ENCODE assay signal across 8 cellular contexts in the genomic region with DNA sequence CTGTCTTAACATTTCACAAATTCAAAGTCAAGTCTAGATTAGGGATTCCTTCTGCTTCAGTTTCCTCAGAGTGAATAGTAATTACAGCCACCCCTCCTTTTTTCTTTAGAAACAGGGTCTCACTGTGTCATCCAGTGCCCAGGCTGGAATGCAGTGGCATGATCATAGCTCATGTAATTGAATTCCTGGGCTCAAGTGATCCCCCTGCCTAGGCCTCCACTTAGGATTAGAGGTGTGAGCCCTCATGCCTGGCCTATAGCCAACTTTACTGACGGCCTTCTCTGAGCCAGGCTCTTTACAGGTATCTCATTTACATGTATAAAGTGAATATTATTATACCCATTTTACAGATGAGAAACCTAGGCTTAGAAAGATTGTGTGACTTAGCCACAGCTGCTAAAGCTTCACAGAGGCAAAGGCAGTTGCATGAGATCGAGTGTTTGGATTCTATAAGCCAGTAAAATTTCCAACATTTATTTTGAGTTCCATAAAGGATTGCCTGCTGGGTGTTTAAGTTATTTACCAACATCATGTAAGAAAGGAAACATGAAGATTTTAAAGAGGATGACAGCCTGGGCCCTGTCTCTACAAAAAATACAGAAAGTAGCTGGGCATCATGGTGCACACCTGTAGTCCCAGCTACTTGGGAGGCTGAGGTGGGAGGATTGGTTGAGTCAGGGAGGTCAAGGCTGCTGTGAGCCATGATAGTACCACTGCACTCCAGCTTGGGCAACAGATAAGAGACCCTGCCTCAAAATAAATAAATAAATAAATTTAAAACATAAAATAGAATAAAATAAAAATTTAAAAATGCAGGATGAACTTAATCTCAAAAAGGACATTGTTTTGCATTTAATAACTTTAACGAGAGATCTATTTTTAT. TPM values are rescaled to one million over a fixed set of nuclear protein-coding genes. Genes with fewer than 3 reads are reported as not detected.
DNase-seq lines count a peak whose midpoint lies in the region; ATAC-seq and TF ChIP-seq lines count a peak whose summit lies in the region.

No MANE protein-coding gene starts in this region.

- ATAC-seq in heart left ventricle (no peak), left ventricle myocardium superior (no peak), GM18520 (IDR thresholded peaks at IDR 0.05; ENCODE audit: unreplicated experiment) (no peak)
- ATAC-seq in activated CD8-positive, alpha-beta T cell treated with anti-CD3 and anti-CD28 coated beads, Interleukin-2, amount 10 ng/mL, durations not matched to agents 7 days and 5 days = no peak

- no peaks in the 10 kb centered on the region for H3K27me3 ChIP-seq in heart left ventricle
- peaks cover 6% of the 10 kb centered on the region for H3K27me3 ChIP-seq in iPS-18a (ENCODE audit: control insufficient read depth, insufficient read depth, low read length)
- H3K27me3 ChIP-seq in mesendoderm (ENCODE audit: insufficient read depth, low read length, poor library complexity) = no peaks in the 10 kb centered on the region

- H3K4me3 Mint-ChIP-seq in activated CD8-positive, alpha-beta T cell treated with anti-CD3 and anti-CD28 coated beads, Interleukin-2, amount 10 ng/mL, durations not matched to agents 7 days and 5 days = peak overlapping the region; percentile 88
- H3K4me3 Mint-ChIP-seq in type B pancreatic cell = peak overlapping the region; percentile 84

- H3K27ac ChIP-seq in heart left ventricle (peak overlapping the region in 4 of 12 donors; percentile 73 to 88 (median 76)), iPS-18a (ENCODE audit: low read length) (no peak overlapping the region), mesendoderm (ENCODE audit: low read depth, low read length) (no peak overlapping the region)

- peaks cover 13% of the 10 kb centered on the region for H3K79me2 ChIP-seq in mesendoderm (ENCODE audit: control insufficient read depth, insufficient read depth, low read length)

- TF ChIP-seq CTCF in heart left ventricle (IDR thresholded peaks at IDR 0.05) (no peak), type B pancreatic cell (conservative IDR thresholded peaks at IDR 0.05) (no peak)

- H3K9me3 Mint-ChIP-seq in activated CD8-positive, alpha-beta T cell treated with anti-CD3 and anti-CD28 coated beads, Interleukin-2, amount 10 ng/mL, durations not matched to agents 7 days and 5 days (ENCODE audit: insufficient read depth) = no peaks in the 10 kb centered on the region
- no peaks in the 10 kb centered on the region for H3K9me3 Mint-ChIP-seq in type B pancreatic cell

- H3K18ac ChIP-seq in mesendoderm (ENCODE audit: low read length) = no peak overlapping the region

- TF ChIP-seq POLR2A in heart left ventricle (IDR thresholded peaks at IDR 0.05) = no peak

- WGBS in heart left ventricle, 4 donors = 69 to 73% (median 71%) methylated on average over 3 of the region's 3 CpGs
- no CpG with 5 or more reads among the region's 3 CpGs for WGBS in mesendoderm (ENCODE audit: extremely low coverage, insufficient coverage, low lambda C conversion rate)

- H3K9me3 ChIP-seq in heart left ventricle (peaks cover 0 to 18% (median 0%) of the 10 kb centered on the region in 12 donors), iPS-18a (ENCODE audit: control insufficient read depth, low read depth, low read length) (no peaks in the 10 kb centered on the region)

- peak overlapping the region in 9 of 12 donors; percentile 58 to 89 (median 67) for H3K4me3 ChIP-seq in heart left ventricle
- H3K4me3 ChIP-seq in iPS-18a (ENCODE audit: low read length) = peak overlapping the region; percentile 92
- no peak overlapping the region for H3K4me3 ChIP-seq in mesendoderm (ENCODE audit: low read length)

- H4K8ac ChIP-seq in mesendoderm (ENCODE audit: low read depth, low read length) = no peak overlapping the region

- H2AK5ac ChIP-seq in mesendoderm (ENCODE audit: low read length) = no peak overlapping the region

- H2BK15ac ChIP-seq in mesendoderm (replicated peaks; ENCODE audit: low read depth) = no peak overlapping the region

- H3K23ac ChIP-seq in mesendoderm (ENCODE audit: low read length) = no peak overlapping the region

- H3K56ac ChIP-seq in mesendoderm (ENCODE audit: low read length) = no peak overlapping the region

- H3K4me1 ChIP-seq in heart left ventricle (peaks cover 0 to 26% (median 12%) of the 10 kb centered on the region in 12 donors), iPS-18a (ENCODE audit: control insufficient read depth, low read depth, low read length) (peaks cover 6% of the 10 kb centered on the region), mesendoderm (ENCODE audit: control insufficient read depth, low read depth, low read length) (no peaks in the 10 kb centered on the region)

- no peak overlapping the region for H3K4ac ChIP-seq in mesendoderm (ENCODE audit: low read depth, low read length)

- H3K4me1 Mint-ChIP-seq in activated CD8-positive, alpha-beta T cell treated with anti-CD3 and anti-CD28 coated beads, Interleukin-2, amount 10 ng/mL, durations not matched to agents 7 days and 5 days (ENCODE audit: low read depth) = peaks cover 47% of the 10 kb centered on the region
- H3K4me1 Mint-ChIP-seq in type B pancreatic cell (ENCODE audit: unreplicated experiment) = peaks cover 26% of the 10 kb centered on the region

- no peaks in the 10 kb centered on the region for H3K27me3 Mint-ChIP-seq in activated CD8-positive, alpha-beta T cell treated with anti-CD3 and anti-CD28 coated beads, Interleukin-2, amount 10 ng/mL, durations not matched to agents 7 days and 5 days (ENCODE audit: low read depth)
- no peaks in the 10 kb centered on the region for H3K27me3 Mint-ChIP-seq in type B pancreatic cell

- H3K27ac Mint-ChIP-seq in activated CD8-positive, alpha-beta T cell treated with anti-CD3 and anti-CD28 coated beads, Interleukin-2, amount 10 ng/mL, durations not matched to agents 7 days and 5 days = peak overlapping the region; percentile 93
- H3K27ac Mint-ChIP-seq in type B pancreatic cell = peak overlapping the region; percentile 88

- no peak for DNase-seq in heart left ventricle
- no peak for DNase-seq in left ventricle myocardium superior
- DNase-seq in activated CD8-positive, alpha-beta T cell treated with anti-CD3 and anti-CD28 coated beads, Interleukin-2, amount 10 ng/mL, durations not matched to agents 7 days and 5 days = no peak
- DNase-seq in type B pancreatic cell (ENCODE audit: extremely low spot score, unreplicated experiment) = no peak
- DNase-seq in mesendoderm = no peak
- DNase-seq in activated effector memory CD4-positive, alpha-beta T cell treated with Interleukin-2 at 50 U/mL for 16 hours = no peak

- POLR2A ChIA-PET in activated CD8-positive, alpha-beta T cell treated with anti-CD3 and anti-CD28 coated beads, Interleukin-2, amount 10 ng/mL, durations not matched to agents 7 days and 5 days (lab: Charles Lee) = interaction anchor here (0.9 to 1.2 kb wide), 3 partner anchors 11 to 40 kb away, joined by 4 to 7 read pairs (median 4); no protein-coding TSS in a partner anchor

- CTCF ChIA-PET in activated CD8-positive, alpha-beta T cell treated with anti-CD3 and anti-CD28 coated beads, Interleukin-2, amount 10 ng/mL, durations not matched to agents 7 days and 5 days (lab: Charles Lee) = interaction anchor here (1.1 to 1.7 kb wide), 4 partner anchors 103 to 128 kb away, joined by 4 to 7 read pairs (median 6); no protein-coding TSS in a partner anchor

- H3K36me3 ChIP-seq in heart left ventricle (peaks cover 0 to 18% (median 3%) of the 10 kb centered on the region in 9 donors), iPS-18a (ENCODE audit: control insufficient read depth, low read depth, low read length) (no peaks in the 10 kb centered on the region), mesendoderm (ENCODE audit: control insufficient read depth, insufficient read depth, low read length) (no peaks in the 10 kb centered on the region)

- no peak overlapping the region for H3K9ac ChIP-seq in iPS-18a (ENCODE audit: low read length)
- H3K9ac ChIP-seq in mesendoderm (ENCODE audit: low read length) = no peak overlapping the region

- no peak overlapping the region for H4K5ac ChIP-seq in mesendoderm (ENCODE audit: low read length)

- H2BK120ac ChIP-seq in mesendoderm (ENCODE audit: low read depth, low read length) = no peak overlapping the region

- no peak overlapping the region for H2BK5ac ChIP-seq in mesendoderm (ENCODE audit: low read length)

- H3K4me2 ChIP-seq in mesendoderm (ENCODE audit: low read length) = no peak overlapping the region

- H3K79me1 ChIP-seq in mesendoderm (ENCODE audit: low read length) = peaks cover 11% of the 10 kb centered on the region

- intact Hi-C loops in heart left ventricle (cut with DNase I) (loop anchor here in 1 of 10 donors (10.0 kb wide), 1 partner anchor 86 kb away; no protein-coding TSS in a partner anchor), left ventricle myocardium superior (cut with micrococcal nuclease) (no loop called here)

- peaks cover 38% of the 10 kb centered on the region for H3K36me3 Mint-ChIP-seq in activated CD8-positive, alpha-beta T cell treated with anti-CD3 and anti-CD28 coated beads, Interleukin-2, amount 10 ng/mL, durations not matched to agents 7 days and 5 days (ENCODE audit: low read depth)
- peaks cover 24% of the 10 kb centered on the region for H3K36me3 Mint-ChIP-seq in type B pancreatic cell

RNA-seq across cellular contexts. Expression of a gene that starts 1.8 kb away (rescaled TPM):
- 10 to 100 TPM; 14.1 to 38.7 (median 22.2) TPM for total RNA-seq in heart left ventricle
- 10 to 100 TPM in 1 of 2 donors, 1 to 10 TPM in 1; 9.9 to 28.8 TPM for polyA plus RNA-seq in heart left ventricle
- 23.9 TPM for total RNA-seq in left ventricle myocardium superior
- total RNA-seq in activated CD8-positive, alpha-beta T cell treated with anti-CD3 and anti-CD28 coated beads, Interleukin-2, amount 10 ng/mL, durations not matched to agents 7 days and 5 days = 10 to 100 TPM; 66.0 to 74.1 TPM
- total RNA-seq in type B pancreatic cell (ENCODE audit: low replicate concordance) = 43.2 and 63.1 TPM in 2 replicates
- polyA plus RNA-seq in mesendoderm (2013, experiment 1 of 2) = 19.5 TPM
- 18.9 TPM for polyA plus RNA-seq in mesendoderm (2013, experiment 2 of 2)

RNA-seq across cellular contexts. Expression of a gene that starts 53.2 kb away (rescaled TPM):
- 10 to 100 TPM in 1 of 9 donors, 1 to 10 TPM in 7, not detected in 1; 1.4 to 32.3 (median 2.7) TPM for total RNA-seq in heart left ventricle
- polyA plus RNA-seq in heart left ventricle = under 1 TPM; 0.34 to 1.00 TPM
- total RNA-seq in left ventricle myocardium superior = 3.8 TPM
- total RNA-seq in activated CD8-positive, alpha-beta T cell treated with anti-CD3 and anti-CD28 coated beads, Interleukin-2, amount 10 ng/mL, durations not matched to agents 7 days and 5 days = 100 to 1,000 TPM; 502 to 505 TPM
- 65.3 and 143 TPM in 2 replicates for total RNA-seq in type B pancreatic cell (ENCODE audit: low replicate concordance)
- 71.2 TPM for polyA plus RNA-seq in mesendoderm (2013, experiment 1 of 2)
- 72.4 TPM for polyA plus RNA-seq in mesendoderm (2013, experiment 2 of 2)
